In genomic region chr12:79936670-79937069, GRCh38 we compare ENCODE assay signal across 11 cellular contexts. TPM values are rescaled to one million over a fixed set of nuclear protein-coding genes. Genes with fewer than 3 reads are reported as not detected.
DNase-seq lines count a peak whose midpoint lies in the region; ATAC-seq, FAIRE-seq and TF ChIP-seq lines count a peak whose summit lies in the region.
"Had no signal": no experiment of that assay in that cellular context is flagged by ENCODE, and none has a peak within 500 bp of the region (broad histone marks: within the 10 kb centered on the region; RNA-seq: fewer than 3 reads in every experiment).

No MANE protein-coding gene starts in this region.

- WGBS in heart right ventricle, 2 donors = 0% methylated on average over 1 of the region's 1 CpG
- no CpG with 5 or more reads among the region's 1 CpG for WGBS in neuronal stem cell (ENCODE audit: extremely low coverage in 2 of 2, insufficient read length in 2 of 2, insufficient replicate concordance in 1 of 2), 2 donors

- peak overlapping the region in 7 of 10 donors; percentile 90 to 98 (median 98) for H3K27ac ChIP-seq in heart right ventricle
- no peak overlapping the region for H3K27ac ChIP-seq in keratinocyte (ENCODE audit: control insufficient read depth, insufficient read depth, low read length)
- H3K27ac ChIP-seq in neuronal stem cell (replicated peaks; ENCODE audit: low read length) = no peak overlapping the region

- H4K8ac ChIP-seq in neuronal stem cell (ENCODE audit: low read depth, low read length) = no peak overlapping the region

- no peak overlapping the region for H2BK12ac ChIP-seq in neuronal stem cell (ENCODE audit: low read length)

- TF ChIP-seq CTCF in heart right ventricle (IDR thresholded peaks at IDR 0.05) (no peak), keratinocyte (optimal IDR thresholded peaks at IDR 0.05 in 1 of 3, IDR thresholded peaks at IDR 0.05 in 1 of 3, conservative IDR thresholded peaks at IDR 0.05 in 1 of 3; ENCODE audit: extremely low read depth in 1 of 3, insufficient read depth in 2 of 3, low read length in 3 of 3) (no peak), type B pancreatic cell (conservative IDR thresholded peaks at IDR 0.05) (no peak)

- peaks cover 5% of the 10 kb centered on the region for H4K20me1 ChIP-seq in keratinocyte (ENCODE audit: control insufficient read depth, extremely low read depth, insufficient read depth, low read length)

- H3K9me1 ChIP-seq in keratinocyte (ENCODE audit: control insufficient read depth, extremely low read depth, insufficient read depth, low read length) = no peaks in the 10 kb centered on the region

- no peak overlapping the region for H3K14ac ChIP-seq in neuronal stem cell (ENCODE audit: low read length)

- no peak for DNase-seq in heart right ventricle
- no peak for DNase-seq in left cardiac atrium
- DNase-seq in activated T-helper 2 cell treated with anti-CD3 and anti-CD28 coated beads, Interferon-gamma antibody, Interleukin-2, Interleukin-4, amounts not matched to agents 10 μg/mL and 5 μg/mL and 100 μg/mL, durations not matched to agents 14 hours and 24 hours and 36 hours (ENCODE audit: low spot score) = no peak
- DNase-seq in keratinocyte (ENCODE audit: low read depth, low spot score) = no peak
- no peak for DNase-seq in type B pancreatic cell (ENCODE audit: extremely low spot score, unreplicated experiment)
- DNase-seq in HCEC 1CT = no peak
- no peak for DNase-seq in neuronal stem cell (ENCODE audit: low spot score)
- DNase-seq: CD8-positive, alpha-beta memory T cell; midbrain; stimulated activated naive CD4-positive, alpha-beta T cell had no signal

- H3K9me3 ChIP-seq in heart right ventricle (no peaks in the 10 kb centered on the region), keratinocyte (ENCODE audit: control insufficient read depth, low read depth, low read length) (no peaks in the 10 kb centered on the region), neuronal stem cell (replicated peaks in 1 of 2; ENCODE audit: control insufficient read depth in 2 of 2, insufficient read depth in 1 of 2, low read depth in 1 of 2, low read length in 2 of 2) (no peaks in the 10 kb centered on the region)

- no peaks in the 10 kb centered on the region for H3K9me3 Mint-ChIP-seq in activated T-helper 2 cell treated with anti-CD3 and anti-CD28 coated beads, Interferon-gamma antibody, Interleukin-2, Interleukin-4, amounts not matched to agents 10 μg/mL and 5 μg/mL and 100 μg/mL, durations not matched to agents 14 hours and 24 hours and 36 hours
- no peaks in the 10 kb centered on the region for H3K9me3 Mint-ChIP-seq in type B pancreatic cell
- H3K9me3 Mint-ChIP-seq: CD8-positive, alpha-beta memory T cell had no signal

- no peak overlapping the region for H2BK15ac ChIP-seq in neuronal stem cell (ENCODE audit: low read length)

- H3K4me3 Mint-ChIP-seq in activated T-helper 2 cell treated with anti-CD3 and anti-CD28 coated beads, Interferon-gamma antibody, Interleukin-2, Interleukin-4, amounts not matched to agents 10 μg/mL and 5 μg/mL and 100 μg/mL, durations not matched to agents 14 hours and 24 hours and 36 hours (ENCODE audit: low read depth) = peak overlapping the region; percentile 92
- H3K4me3 Mint-ChIP-seq in type B pancreatic cell = peak overlapping the region; percentile 89

- H3K9ac ChIP-seq in keratinocyte (ENCODE audit: control insufficient read depth, extremely low read depth, insufficient read depth, low read length) = no peak overlapping the region
- no peak overlapping the region for H3K9ac ChIP-seq in neuronal stem cell (ENCODE audit: low read depth, low read length, poor library complexity)

- H2AFZ ChIP-seq in keratinocyte (ENCODE audit: control insufficient read depth, low read length) (no peak overlapping the region), neuronal stem cell (ENCODE audit: low read length) (no peak overlapping the region)

- no peak overlapping the region for H2BK120ac ChIP-seq in neuronal stem cell (ENCODE audit: low read depth, low read length)

- H3K4me1 ChIP-seq in heart right ventricle = peaks cover 0 to 36% (median 31%) of the 10 kb centered on the region in 9 donors
- peaks cover 16% of the 10 kb centered on the region for H3K4me1 ChIP-seq in keratinocyte (ENCODE audit: control insufficient read depth, extremely low read depth, insufficient read depth, low read length)
- H3K4me1 ChIP-seq in neuronal stem cell (ENCODE audit: control insufficient read depth in 2 of 2, insufficient read depth in 1 of 2, low read depth in 1 of 2, low read length in 2 of 2) = peaks cover 0 to 9% of the 10 kb centered on the region in 2 donors

- H3K36me3 Mint-ChIP-seq in activated T-helper 2 cell treated with anti-CD3 and anti-CD28 coated beads, Interferon-gamma antibody, Interleukin-2, Interleukin-4, amounts not matched to agents 10 μg/mL and 5 μg/mL and 100 μg/mL, durations not matched to agents 14 hours and 24 hours and 36 hours (ENCODE audit: low read depth) = peaks cover 3% of the 10 kb centered on the region
- no peaks in the 10 kb centered on the region for H3K36me3 Mint-ChIP-seq in type B pancreatic cell

- no peak overlapping the region for H3K18ac ChIP-seq in neuronal stem cell (ENCODE audit: low read length)

- H3K79me1 ChIP-seq in neuronal stem cell (ENCODE audit: low read depth, low read length) = peaks cover 3% of the 10 kb centered on the region

- dilution Hi-C loops in keratinocyte (cut with MboI; ENCODE audit: extremely low pct_ligation_motif_present, low sequenced_read_pairs) = no loop called here

- no peak for FAIRE-seq in keratinocyte (lab: Jason Lieb, UNC)

- peak overlapping the region; percentile 80 for H3K4me2 ChIP-seq in keratinocyte (ENCODE audit: control insufficient read depth, extremely low read depth, insufficient read depth, low read depth, low read length)
- no peak overlapping the region for H3K4me2 ChIP-seq in neuronal stem cell (ENCODE audit: insufficient read depth, low read length, poor library complexity, severe bottlenecking)

- peak overlapping the region in 4 of 10 donors; percentile 85 to 97 (median 88) for H3K4me3 ChIP-seq in heart right ventricle
- H3K4me3 ChIP-seq in keratinocyte (ENCODE audit: control insufficient read depth in 2 of 3, extremely low read depth in 1 of 3, insufficient read depth in 2 of 3, low read depth in 1 of 3, low read length in 3 of 3) = peak overlapping the region in 1 of 3 experiments; percentile 99
- H3K4me3 ChIP-seq in neuronal stem cell (ENCODE audit: low read length in 2 of 2) = no peak overlapping the region

- H2AK5ac ChIP-seq in neuronal stem cell (ENCODE audit: low read depth, low read length) = no peak overlapping the region

- peaks cover 47% of the 10 kb centered on the region for H3K79me2 ChIP-seq in keratinocyte (ENCODE audit: control insufficient read depth, insufficient read depth, low read length)

- H3K4me1 Mint-ChIP-seq in activated T-helper 2 cell treated with anti-CD3 and anti-CD28 coated beads, Interferon-gamma antibody, Interleukin-2, Interleukin-4, amounts not matched to agents 10 μg/mL and 5 μg/mL and 100 μg/mL, durations not matched to agents 14 hours and 24 hours and 36 hours (ENCODE audit: low read depth) = peaks cover 24% of the 10 kb centered on the region
- peaks cover 23% of the 10 kb centered on the region for H3K4me1 Mint-ChIP-seq in type B pancreatic cell (ENCODE audit: unreplicated experiment)

- H3K36me3 ChIP-seq in heart right ventricle (peaks cover 0 to 4% (median 0%) of the 10 kb centered on the region in 9 donors), keratinocyte (ENCODE audit: control insufficient read depth in 2 of 2, extremely low read depth in 1 of 2, insufficient read depth in 2 of 2, low read length in 2 of 2) (no peaks in the 10 kb centered on the region), neuronal stem cell (replicated peaks in 1 of 2; ENCODE audit: control insufficient read depth in 2 of 2, insufficient read depth in 2 of 2, low read length in 2 of 2) (no peaks in the 10 kb centered on the region)

- H3K23ac ChIP-seq in neuronal stem cell (ENCODE audit: low read depth, low read length, poor library complexity) = no peak overlapping the region

- H3K27me3 Mint-ChIP-seq in activated T-helper 2 cell treated with anti-CD3 and anti-CD28 coated beads, Interferon-gamma antibody, Interleukin-2, Interleukin-4, amounts not matched to agents 10 μg/mL and 5 μg/mL and 100 μg/mL, durations not matched to agents 14 hours and 24 hours and 36 hours (ENCODE audit: low read depth) = no peaks in the 10 kb centered on the region
- H3K27me3 Mint-ChIP-seq in type B pancreatic cell = no peaks in the 10 kb centered on the region

- H3K27ac Mint-ChIP-seq in activated T-helper 2 cell treated with anti-CD3 and anti-CD28 coated beads, Interferon-gamma antibody, Interleukin-2, Interleukin-4, amounts not matched to agents 10 μg/mL and 5 μg/mL and 100 μg/mL, durations not matched to agents 14 hours and 24 hours and 36 hours = no peak overlapping the region
- H3K27ac Mint-ChIP-seq in type B pancreatic cell = peak overlapping the region; percentile 92

- intact Hi-C loops in heart right ventricle (cut with DNase I) = loop anchor here in 7 of 10 donors (5.0 to 10.0 kb wide), 10 partner anchors 52 to 382 kb away; partner anchors contain the start of gene PAWR (in 1 of the 7)
- intact Hi-C loops in left cardiac atrium (cut with DNase I) = loop anchor here in 1 of 2 donors (10.0 kb wide), 1 partner anchor 162 kb away; no protein-coding TSS in a partner anchor
- intact Hi-C loops in activated T-helper 2 cell treated with anti-CD3 and anti-CD28 coated beads, Interferon-gamma antibody, Interleukin-2, Interleukin-4, amounts not matched to agents 10 μg/mL and 5 μg/mL and 100 μg/mL, durations not matched to agents 14 hours and 24 hours and 36 hours (cut with micrococcal nuclease) = loop anchor here (10.0 kb wide), 1 partner anchor 242 kb away; the partner anchor contains the start of gene PAWR

- no peak overlapping the region for H3K4ac ChIP-seq in neuronal stem cell (ENCODE audit: low read length)

- no peak overlapping the region for H2BK5ac ChIP-seq in neuronal stem cell (ENCODE audit: low read length)

- ATAC-seq in heart right ventricle = no peak
- no peak for ATAC-seq in left cardiac atrium
- no peak for ATAC-seq in HG03135 (IDR thresholded peaks at IDR 0.05; ENCODE audit: unreplicated experiment)

- H3K27me3 ChIP-seq in heart right ventricle (no peaks in the 10 kb centered on the region), keratinocyte (ENCODE audit: control insufficient read depth, extremely low read depth, insufficient read depth, low read length) (no peaks in the 10 kb centered on the region), neuronal stem cell (ENCODE audit: control insufficient read depth in 3 of 3, insufficient read depth in 3 of 3, low read depth in 1 of 3, low read length in 3 of 3) (no peaks in the 10 kb centered on the region)

- no peak overlapping the region for H4K91ac ChIP-seq in neuronal stem cell (ENCODE audit: low read depth, low read length, poor library complexity)

RNA-seq across cellular contexts. Expression of gene PPP1R12A, which starts 1.8 kb away (rescaled TPM):
- total RNA-seq in heart right ventricle = 10 to 100 TPM; 46.3 to 73.5 (median 60.5) TPM
- polyA plus RNA-seq in heart right ventricle = 10 to 100 TPM; 11.5 to 43.7 TPM
- 10 to 100 TPM; 55.4 to 61.9 TPM for total RNA-seq in left cardiac atrium
- 82.4 and 89.8 TPM in 2 replicates for total RNA-seq in activated T-helper 2 cell treated with anti-CD3 and anti-CD28 coated beads, Interferon-gamma antibody, Interleukin-2, Interleukin-4, amounts not matched to agents 10 μg/mL and 5 μg/mL and 100 μg/mL, durations not matched to agents 14 hours and 24 hours and 36 hours
- polyA plus RNA-seq in keratinocyte = 23.8 to 45.2 TPM (median 42.4 TPM) in 3 replicates
- polyA plus RNA-seq in keratinocyte (2011; ENCODE audit: low read depth) = 276 TPM
- polyA plus RNA-seq in keratinocyte (2011; cell fraction: cytosol; rRNA removed) = 17.5 and 26.7 TPM in 2 replicates
- polyA plus RNA-seq in keratinocyte (2011; cell fraction: nucleus; rRNA removed) = 39.5 and 59.5 TPM in 2 replicates
- polyA plus RNA-seq in keratinocyte (2012; ENCODE audit: low replicate concordance) = 37.1 and 43.5 TPM in 2 replicates
- 24.4 to 74.1 TPM (median 37.9 TPM) in 3 replicates for polyA minus RNA-seq in keratinocyte
- polyA minus RNA-seq in keratinocyte (2011; cell fraction: cytosol; rRNA and poly(A)+ RNA removed) = 35.7 TPM
- polyA minus RNA-seq in keratinocyte (2011; cell fraction: nucleus; rRNA and poly(A)+ RNA removed) = 64.7 and 149 TPM in 2 replicates
- 67.0 and 78.2 TPM in 2 replicates for total RNA-seq in type B pancreatic cell (ENCODE audit: low replicate concordance)
- polyA plus RNA-seq in neuronal stem cell (2013, experiment 1 of 2) = 119 TPM
- polyA plus RNA-seq in neuronal stem cell (2013, experiment 2 of 2) = 120 TPM

Comparison
In these comparisons a context has a peak if more than half of its experiments do, and no peak if none do; other contexts are left out.
1. H3K27ac ChIP-seq: peak in heart right ventricle (7 of 10); none in keratinocyte (single experiment) and neuronal stem cell (single experiment).